Comparison of ENCODE assay signal across 8 cellular contexts in the genomic region with DNA sequence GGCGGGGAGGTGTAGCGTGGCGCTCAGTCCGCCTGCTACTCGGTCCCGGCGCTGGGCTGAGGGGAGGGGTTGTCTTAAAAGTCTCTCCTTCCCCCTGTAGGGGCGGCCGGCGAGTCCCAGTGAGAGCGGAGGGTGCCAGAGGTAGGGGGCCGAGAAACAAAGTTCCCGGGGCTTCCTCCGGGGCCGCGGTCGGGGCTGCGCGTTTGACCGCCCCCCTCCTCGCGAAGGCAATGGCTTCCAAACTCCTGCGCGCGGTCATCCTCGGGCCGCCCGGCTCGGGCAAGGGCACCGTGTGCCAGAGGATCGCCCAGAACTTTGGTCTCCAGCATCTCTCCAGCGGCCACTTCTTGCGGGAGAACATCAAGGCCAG. TPM values are rescaled to one million over a fixed set of nuclear protein-coding genes. Genes with fewer than 3 reads are reported as not detected.
DNase-seq lines count a peak whose midpoint lies in the region; ATAC-seq, FAIRE-seq and TF ChIP-seq lines count a peak whose summit lies in the region.
"Not testable (repeated sequence)": the region's sequence is repeated elsewhere in the genome, so short reads cannot be mapped to it uniquely, and the experiment has no call there.

Gene AK4, plus strand, starts transcription at position 26 of the 370 bp plus-strand sequence. Its CDS starts 205 bp downstream, at position 231.

- POLR2A ChIA-PET in CD8-positive, alpha-beta T cell (lab: Charles Lee) = not testable (repeated sequence)
- POLR2A ChIA-PET in RWPE1 (lab: Yijun Ruan, JAX; ENCODE audit: low non-redundant PET) = interaction anchor here (0.7 kb wide), 1 partner anchor 8 kb away, joined by 3 read pairs; no protein-coding TSS in a partner anchor

- peak within 1 kb of the TSS; percentile 86 for H2AFZ ChIP-seq in astrocyte (ENCODE audit: low read depth, low read length)

- intact Hi-C loops in CD8-positive, alpha-beta T cell (cut with DNase I, micrococcal nuclease); mucosa of descending colon (cut with DNase I, micrococcal nuclease): not testable (repeated sequence)

- not testable (repeated sequence) for H4K20me1 ChIP-seq in astrocyte (ENCODE audit: insufficient read depth, low read length)

- H3K36me3 Mint-ChIP-seq in CD8-positive, alpha-beta T cell; astrocyte (ENCODE audit: low read depth, unreplicated experiment): not testable (repeated sequence)
- H3K36me3 Mint-ChIP-seq in stimulated activated effector memory CD8-positive, alpha-beta T cell treated with anti-CD3 and anti-CD28 coated beads, Interleukin-12 subunit alpha, Interleukin-12 subunit beta, amount 100 ng/mL, for 72 hours = peaks cover 48% of the 10 kb centered on the region

- peak within 1 kb of the TSS; percentile 93 for H3K4me2 ChIP-seq in astrocyte (ENCODE audit: low read length)

- H3K9me3 ChIP-seq in CD8-positive, alpha-beta T cell (ENCODE audit: low read length); astrocyte (ENCODE audit: insufficient read depth, low read depth, low read length); mucosa of descending colon: not testable (repeated sequence)

- not testable (repeated sequence) for H3K27me3 ChIP-seq in CD8-positive, alpha-beta T cell (ENCODE audit: insufficient read depth, low read length)
- H3K27me3 ChIP-seq in astrocyte (ENCODE audit: insufficient read depth, low read length) = peaks cover 21% of the 10 kb centered on the region

- peak within 1 kb of the TSS; percentile 35 for H3K9ac ChIP-seq in astrocyte (ENCODE audit: low read length)

- H3K4me1 Mint-ChIP-seq in CD8-positive, alpha-beta T cell (ENCODE audit: low read depth) = peaks cover 17% of the 10 kb centered on the region
- H3K4me1 Mint-ChIP-seq in astrocyte (ENCODE audit: low read depth, unreplicated experiment) = not testable (repeated sequence)
- peaks cover 12% of the 10 kb centered on the region for H3K4me1 Mint-ChIP-seq in stimulated activated effector memory CD8-positive, alpha-beta T cell treated with anti-CD3 and anti-CD28 coated beads, Interleukin-12 subunit alpha, Interleukin-12 subunit beta, amount 100 ng/mL, for 72 hours

- not testable (repeated sequence) for FAIRE-seq in astrocyte (lab: Jason Lieb, UNC)

- H3K4me3 ChIP-seq in CD8-positive, alpha-beta T cell (ENCODE audit: low read depth, low read length) = peak within 1 kb of the TSS; percentile 53
- peak within 1 kb of the TSS; percentile 66 for H3K4me3 ChIP-seq in astrocyte (ENCODE audit: insufficient read depth, low read depth, low read length)
- H3K4me3 ChIP-seq in foreskin fibroblast (ENCODE audit: low read depth in 1 of 2, low read length in 2 of 2) = peak within 1 kb of the TSS; percentile 56 to 57
- peak within 1 kb of the TSS; percentile 33 for H3K4me3 ChIP-seq in mucosa of descending colon

- H3K79me2 ChIP-seq in astrocyte (ENCODE audit: insufficient read depth, low read length) = not testable (repeated sequence)

- not testable (repeated sequence) for DNase-seq in CD8-positive, alpha-beta T cell; RWPE1 (ENCODE audit: low spot score); astrocyte (ENCODE audit: low read depth); foreskin fibroblast; mucosa of descending colon; stimulated activated effector memory CD8-positive, alpha-beta T cell treated with anti-CD3 and anti-CD28 coated beads, Interleukin-12 subunit alpha, Interleukin-12 subunit beta, amount 100 ng/mL, for 72 hours (ENCODE audit: low spot score in 2 of 2)

- H3K9me3 Mint-ChIP-seq in CD8-positive, alpha-beta T cell; astrocyte (ENCODE audit: unreplicated experiment); stimulated activated effector memory CD8-positive, alpha-beta T cell treated with anti-CD3 and anti-CD28 coated beads, Interleukin-12 subunit alpha, Interleukin-12 subunit beta, amount 100 ng/mL, for 72 hours: not testable (repeated sequence)

- H3K4me3 Mint-ChIP-seq in CD8-positive, alpha-beta T cell = peak within 1 kb of the TSS; percentile 81
- peak within 1 kb of the TSS; percentile 97 for H3K4me3 Mint-ChIP-seq in astrocyte (ENCODE audit: unreplicated experiment)
- peak within 1 kb of the TSS; percentile 81 for H3K4me3 Mint-ChIP-seq in stimulated activated effector memory CD8-positive, alpha-beta T cell treated with anti-CD3 and anti-CD28 coated beads, Interleukin-12 subunit alpha, Interleukin-12 subunit beta, amount 100 ng/mL, for 72 hours

- ATAC-seq in CD8-positive, alpha-beta T cell = not testable (repeated sequence)
- ATAC-seq in GM21447 (IDR thresholded peaks at IDR 0.05; ENCODE audit: unreplicated experiment) = peak; percentile 15
- peak; percentile 5 for ATAC-seq in HG03108 (IDR thresholded peaks at IDR 0.05; ENCODE audit: unreplicated experiment)
- ATAC-seq in mucosa of descending colon = peak; percentile 12
- ATAC-seq in stimulated activated effector memory CD8-positive, alpha-beta T cell treated with anti-CD3 and anti-CD28 coated beads, Interleukin-12 subunit alpha, Interleukin-12 subunit beta, amount 100 ng/mL, for 72 hours = peak; percentile 77

- not testable (repeated sequence) for TF ChIP-seq CTCF in CD8-positive, alpha-beta T cell (IDR thresholded peaks at IDR 0.05); RWPE1 (conservative IDR thresholded peaks at IDR 0.05; ENCODE audit: low read depth); astrocyte (IDR thresholded peaks at IDR 0.05; ENCODE audit: insufficient read depth, low read depth, low read length); foreskin fibroblast (IDR thresholded peaks at IDR 0.05; ENCODE audit: low read depth, low read length); mucosa of descending colon (IDR thresholded peaks at IDR 0.05)

- H3K27ac Mint-ChIP-seq in CD8-positive, alpha-beta T cell = not testable (repeated sequence)
- peak within 1 kb of the TSS; percentile 95 for H3K27ac Mint-ChIP-seq in astrocyte (ENCODE audit: unreplicated experiment)
- H3K27ac Mint-ChIP-seq in stimulated activated effector memory CD8-positive, alpha-beta T cell treated with anti-CD3 and anti-CD28 coated beads, Interleukin-12 subunit alpha, Interleukin-12 subunit beta, amount 100 ng/mL, for 72 hours = peak within 1 kb of the TSS; percentile 90

- H3K4me1 ChIP-seq in CD8-positive, alpha-beta T cell (ENCODE audit: insufficient read depth, low read length); astrocyte (ENCODE audit: insufficient read depth, low read length); mucosa of descending colon (ENCODE audit: low read depth): not testable (repeated sequence)

- H3K27me3 Mint-ChIP-seq in CD8-positive, alpha-beta T cell (ENCODE audit: low read depth) = peaks cover 48% of the 10 kb centered on the region
- peaks cover 13% of the 10 kb centered on the region for H3K27me3 Mint-ChIP-seq in astrocyte (ENCODE audit: low read depth, unreplicated experiment)

- H3K36me3 ChIP-seq in CD8-positive, alpha-beta T cell (ENCODE audit: insufficient read depth, low read length); astrocyte (ENCODE audit: insufficient read depth, low read length); mucosa of descending colon (ENCODE audit: low read depth): not testable (repeated sequence)

- not testable (repeated sequence) for H3K27ac ChIP-seq in CD8-positive, alpha-beta T cell (ENCODE audit: low read depth, low read length); astrocyte (ENCODE audit: low read depth, low read length)
- H3K27ac ChIP-seq in RWPE1 = peak within 1 kb of the TSS; percentile 83

- CTCF ChIA-PET in CD8-positive, alpha-beta T cell (lab: Charles Lee); RWPE1 (lab: Yijun Ruan, JAX): not testable (repeated sequence)

RNA-seq across cellular contexts. Expression of gene AK4, which starts in this region (rescaled TPM):
- total RNA-seq in CD8-positive, alpha-beta T cell = under 1 TPM; 0.35 to 0.56 TPM
- total RNA-seq in astrocyte (133 and 142 TPM in 2 replicates), mucosa of descending colon (10 to 100 TPM; 27.1 to 72.8 (median 47.9) TPM)

Comparison
In these comparisons a context has a peak if more than half of its experiments do, and no peak if none do; other contexts are left out.
1. RNA of gene AK4 (total RNA-seq): 133 to 142 TPM in astrocyte and 27.1 to 72.8 TPM in mucosa of descending colon; 0.35 to 0.56 TPM in CD8-positive, alpha-beta T cell; every median in the first group is over 10 times any median in the second.
2. Peak in every context shown above with its lines, with median percentiles within 50 percentile points of each other: H3K4me3 ChIP-seq and H3K4me3 Mint-ChIP-seq.